Comparison of ENCODE assay signal across 18 cellular contexts in genomic region chr1:1215266-1215676, GRCh38. TPM values are rescaled to one million over a fixed set of nuclear protein-coding genes. Genes with fewer than 3 reads are reported as not detected.
DNase-seq lines count a peak whose midpoint lies in the region; ATAC-seq and TF ChIP-seq lines count a peak whose summit lies in the region.
"Had no signal": no experiment of that assay in that cellular context is flagged by ENCODE, and none has a peak within 500 bp of the region (broad histone marks: within the 10 kb centered on the region; RNA-seq: fewer than 3 reads in every experiment).

No MANE protein-coding gene starts in this region.

- no peak overlapping the region for H3K9ac ChIP-seq in IMR-90 (ENCODE audit: low read depth, low read length)
- H3K9ac ChIP-seq in neuronal stem cell (ENCODE audit: low read depth, low read length, poor library complexity): no peak overlapping the region

- H3K18ac ChIP-seq in IMR-90 (ENCODE audit: low read depth, low read length) (no peak overlapping the region), neuronal stem cell (ENCODE audit: low read length) (no peak overlapping the region)

- POLR2A ChIA-PET in IMR-90 (lab: Charles Lee; ENCODE audit: unreplicated experiment): no interaction called here

- ATAC-seq in IMR-90 (ENCODE audit: low read depth) (no peak), GM21360 (IDR thresholded peaks at IDR 0.05; ENCODE audit: unreplicated experiment) (no peak)
- ATAC-seq: esophagus mucosa had no signal

- CTCF ChIA-PET in IMR-90 (lab: Yijun Ruan, JAX): no interaction called here

- no peaks in the 10 kb centered on the region for H3K9me1 ChIP-seq in IMR-90 (ENCODE audit: insufficient read depth, low read length)

- no TSS peak for BruUV-seq in IMR-90 (replicated peaks; lab: Mats Ljungman, UMichigan)

- H3K14ac ChIP-seq in IMR-90 (replicated peaks; ENCODE audit: low read depth, low read length) (no peak overlapping the region), neuronal stem cell (ENCODE audit: low read length) (no peak overlapping the region)

- peaks cover 8% of the 10 kb centered on the region for H4K20me1 ChIP-seq in IMR-90 (ENCODE audit: insufficient read depth, low read length)

- H3K27me3 ChIP-seq in IMR-90 (ENCODE audit: control insufficient read depth, insufficient read depth, low read length): no peaks in the 10 kb centered on the region
- H3K27me3 ChIP-seq in neuronal stem cell (ENCODE audit: control insufficient read depth in 3 of 3, insufficient read depth in 3 of 3, low read depth in 1 of 3, low read length in 3 of 3): peaks cover 0 to under 1% (median 0%) of the 10 kb centered on the region in 3 experiments
- H3K27me3 ChIP-seq: SJSA1 had no signal

- peak overlapping the region; percentile 85 for H3K4me3 Mint-ChIP-seq in activated T-cell treated with anti-CD3 and anti-CD28 coated beads, Interleukin-2, amount 50 U/mL, for 24 hours
- no peak overlapping the region for H3K4me3 Mint-ChIP-seq in activated naive CD8-positive, alpha-beta T cell treated with anti-CD3 and anti-CD28 coated beads for 36 hours
- H3K4me3 Mint-ChIP-seq: HFFc6, type B pancreatic cell had no signal

- H3K4me2 ChIP-seq in IMR-90 (ENCODE audit: low read depth, low read length) (no peak overlapping the region), neuronal stem cell (ENCODE audit: insufficient read depth, low read length, poor library complexity, severe bottlenecking) (no peak overlapping the region)

- H2BK120ac ChIP-seq in IMR-90 (ENCODE audit: low read depth, low read length) (no peak overlapping the region), neuronal stem cell (ENCODE audit: low read depth, low read length) (no peak overlapping the region)

- H3K9me3 Mint-ChIP-seq in activated T-cell treated with anti-CD3 and anti-CD28 coated beads, Interleukin-2, amount 50 U/mL, for 24 hours: no peaks in the 10 kb centered on the region
- H3K9me3 Mint-ChIP-seq in activated naive CD8-positive, alpha-beta T cell treated with anti-CD3 and anti-CD28 coated beads for 36 hours: no peaks in the 10 kb centered on the region
- H3K9me3 Mint-ChIP-seq: HFFc6, type B pancreatic cell had no signal

- H2AFZ ChIP-seq in IMR-90 (replicated peaks; ENCODE audit: low read length, poor library complexity): no peak overlapping the region
- H2AFZ ChIP-seq in neuronal stem cell (ENCODE audit: low read length): no peak overlapping the region

- H3K79me1 ChIP-seq in IMR-90 (ENCODE audit: low read depth in 1 of 2, low read length in 2 of 2) (peaks cover 4 to 9% of the 10 kb centered on the region in 2 experiments; a peak in 2 of 4 replicates), neuronal stem cell (ENCODE audit: low read depth, low read length) (peaks cover 1% of the 10 kb centered on the region)

- no peaks in the 10 kb centered on the region for H3K4me1 ChIP-seq in IMR-90 (ENCODE audit: control insufficient read depth, insufficient read depth, low read length)
- no peaks in the 10 kb centered on the region for H3K4me1 ChIP-seq in neuronal stem cell (ENCODE audit: control insufficient read depth in 2 of 2, insufficient read depth in 1 of 2, low read depth in 1 of 2, low read length in 2 of 2)
- H3K4me1 ChIP-seq: SJSA1 had no signal

- peak; percentile 55 for DNase-seq in activated T-cell treated with anti-CD3 and anti-CD28 coated beads, Interleukin-2, amount 50 U/mL, for 24 hours
- DNase-seq in activated T-cell treated with anti-CD3 and anti-CD28 coated beads for 4 hours (no peak), IMR-90 (peak; percentile 18), neuronal stem cell (ENCODE audit: low spot score) (no peak), Kasumi-1 (lab: John Stamatoyannopoulos, UW) (no peak), NCI-H1048 (lab: John Stamatoyannopoulos, UW) (no peak)
- no peak for DNase-seq in activated naive CD8-positive, alpha-beta T cell treated with anti-CD3 and anti-CD28 coated beads for 36 hours
- DNase-seq: aorta, Calu3, GDM1, HFFc6, KBM-7, NCI-H1436 had no signal

- no peak overlapping the region for H3K4me3 ChIP-seq in IMR-90 (ENCODE audit: insufficient read depth, low read depth, low read length)
- no peak overlapping the region for H3K4me3 ChIP-seq in neuronal stem cell (ENCODE audit: low read length in 2 of 2)
- H3K4me3 ChIP-seq: heart left ventricle, SJSA1 had no signal

- H3K4me1 Mint-ChIP-seq in activated T-cell treated with anti-CD3 and anti-CD28 coated beads, Interleukin-2, amount 50 U/mL, for 24 hours (ENCODE audit: low read depth): peaks cover 53% of the 10 kb centered on the region
- H3K4me1 Mint-ChIP-seq in activated naive CD8-positive, alpha-beta T cell treated with anti-CD3 and anti-CD28 coated beads for 36 hours: peaks cover 32% of the 10 kb centered on the region

- H2BK12ac ChIP-seq in neuronal stem cell (ENCODE audit: low read length): no peak overlapping the region

- H3K27ac Mint-ChIP-seq in activated T-cell treated with anti-CD3 and anti-CD28 coated beads, Interleukin-2, amount 50 U/mL, for 24 hours: peak overlapping the region; percentile 98
- peak overlapping the region; percentile 74 for H3K27ac Mint-ChIP-seq in activated naive CD8-positive, alpha-beta T cell treated with anti-CD3 and anti-CD28 coated beads for 36 hours
- H3K27ac Mint-ChIP-seq: HFFc6, type B pancreatic cell had no signal

- TF ChIP-seq CTCF in IMR-90 (conservative IDR thresholded peaks at IDR 0.05; ENCODE audit: low read depth, low read length): no peak

- H2BK15ac ChIP-seq in IMR-90 (ENCODE audit: low read depth, low read length) (no peak overlapping the region), neuronal stem cell (ENCODE audit: low read length) (no peak overlapping the region)

- no peak for TF ChIP-seq POLR2A in IMR-90 (IDR thresholded peaks at IDR 0.05; ENCODE audit: low read depth, low read length)

- no peak overlapping the region for H2BK20ac ChIP-seq in IMR-90 (ENCODE audit: low read depth, low read length)

- in situ Hi-C loops in IMR-90 (cut with MboI; ENCODE audit: low sequenced_read_pairs): no loop called here

- H2BK5ac ChIP-seq in IMR-90 (ENCODE audit: low read depth, low read length, poor library complexity, severe bottlenecking) (no peak overlapping the region), neuronal stem cell (ENCODE audit: low read length) (peak overlapping the region; percentile 48)

- H3K27me3 Mint-ChIP-seq in activated T-cell treated with anti-CD3 and anti-CD28 coated beads, Interleukin-2, amount 50 U/mL, for 24 hours: no peaks in the 10 kb centered on the region
- H3K27me3 Mint-ChIP-seq in activated naive CD8-positive, alpha-beta T cell treated with anti-CD3 and anti-CD28 coated beads for 36 hours: no peaks in the 10 kb centered on the region
- H3K27me3 Mint-ChIP-seq: type B pancreatic cell had no signal

- H3K4ac ChIP-seq in IMR-90 (ENCODE audit: low read depth, low read length): no peak overlapping the region
- no peak overlapping the region for H3K4ac ChIP-seq in neuronal stem cell (ENCODE audit: low read length)

- H4K91ac ChIP-seq in IMR-90 (ENCODE audit: insufficient read depth, low read depth, low read length) (no peak overlapping the region), neuronal stem cell (ENCODE audit: low read depth, low read length, poor library complexity) (no peak overlapping the region)

- H2AK9ac ChIP-seq in IMR-90 (replicated peaks; ENCODE audit: low read depth, low read length, poor library complexity): no peak overlapping the region

- no peak overlapping the region for H3K27ac ChIP-seq in IMR-90 (ENCODE audit: insufficient read depth, low read length)
- no peak overlapping the region for H3K27ac ChIP-seq in neuronal stem cell (replicated peaks; ENCODE audit: low read length)
- H3K27ac ChIP-seq: SJSA1 had no signal

- H3K23ac ChIP-seq in IMR-90 (ENCODE audit: low read depth, low read length): no peak overlapping the region
- H3K23ac ChIP-seq in neuronal stem cell (ENCODE audit: low read depth, low read length, poor library complexity): peak overlapping the region; percentile 23

- intact Hi-C loops in IMR-90 (cut with micrococcal nuclease): no loop called here

- dilution Hi-C loops in IMR-90 (cut with HindIII; ENCODE audit: low sequenced_read_pairs, unreplicated experiment): no loop called here

- WGBS in IMR-90 (ENCODE audit: extremely low coverage in 2 of 2, insufficient read length in 1 of 2), 2 experiments: no CpG with 5 or more reads among the region's 8 CpGs
- WGBS in neuronal stem cell (ENCODE audit: extremely low coverage in 2 of 2, insufficient read length in 2 of 2, insufficient replicate concordance in 1 of 2), 2 donors: no CpG with 5 or more reads among the region's 8 CpGs

- H3K56ac ChIP-seq in IMR-90 (ENCODE audit: extremely low read depth, insufficient read depth, low read length): no peak overlapping the region

- peaks cover 60% of the 10 kb centered on the region for H3K36me3 Mint-ChIP-seq in activated T-cell treated with anti-CD3 and anti-CD28 coated beads, Interleukin-2, amount 50 U/mL, for 24 hours (ENCODE audit: low read depth)
- peaks cover 23% of the 10 kb centered on the region for H3K36me3 Mint-ChIP-seq in activated naive CD8-positive, alpha-beta T cell treated with anti-CD3 and anti-CD28 coated beads for 36 hours
- H3K36me3 Mint-ChIP-seq: type B pancreatic cell had no signal

- no peak for TF ChIP-seq RAD21 in IMR-90 (IDR thresholded peaks at IDR 0.05; ENCODE audit: low read length)

- H3K9me3 ChIP-seq in IMR-90 (ENCODE audit: control insufficient read depth, insufficient read depth, low read length) (no peaks in the 10 kb centered on the region), neuronal stem cell (replicated peaks in 1 of 2; ENCODE audit: control insufficient read depth in 2 of 2, insufficient read depth in 1 of 2, low read depth in 1 of 2, low read length in 2 of 2) (no peaks in the 10 kb centered on the region)
- H3K9me3 ChIP-seq: heart left ventricle, SJSA1 had no signal

- no peak overlapping the region for H4K5ac ChIP-seq in IMR-90 (ENCODE audit: low read depth, low read length)

- peaks cover 38% of the 10 kb centered on the region for H3K36me3 ChIP-seq in IMR-90 (ENCODE audit: control insufficient read depth, insufficient read depth, low read length)
- peaks cover 9 to 32% of the 10 kb centered on the region in 2 donors for H3K36me3 ChIP-seq in neuronal stem cell (replicated peaks in 1 of 2; ENCODE audit: control insufficient read depth in 2 of 2, insufficient read depth in 2 of 2, low read length in 2 of 2)

- H4K8ac ChIP-seq in IMR-90 (ENCODE audit: low read depth in 2 of 2, low read length in 2 of 2) (no peak overlapping the region), neuronal stem cell (ENCODE audit: low read depth, low read length) (no peak overlapping the region)

- no peak overlapping the region for H2AK5ac ChIP-seq in IMR-90 (ENCODE audit: low read depth, low read length)
- no peak overlapping the region for H2AK5ac ChIP-seq in neuronal stem cell (ENCODE audit: low read depth, low read length)

RNA-seq across cellular contexts. Expression of gene TNFRSF4, which starts 1.3 kb away (rescaled TPM):
- not detected in 2 replicates for total RNA-seq in IMR-90 (2012; rRNA removed)
- 0.15 and 0.44 TPM in 2 replicates for polyA plus RNA-seq in IMR-90 (2012; rRNA removed)
- 0.23 and 0.40 TPM in 2 replicates for polyA plus RNA-seq in IMR-90 (2012; cell fraction: cytosol; rRNA removed)
- 0.63 and 1.3 TPM in 2 replicates for polyA plus RNA-seq in IMR-90 (2012; cell fraction: nucleus; rRNA removed; ENCODE audit: low replicate concordance)
- total RNA-seq in activated naive CD8-positive, alpha-beta T cell treated with anti-CD3 and anti-CD28 coated beads for 36 hours: 100 to 1,000 TPM; 110 to 111 TPM
- polyA plus RNA-seq in neuronal stem cell (2013, experiment 1 of 2): 0.06 TPM
- 0.08 TPM for polyA plus RNA-seq in neuronal stem cell (2013, experiment 2 of 2)
- total RNA-seq: Calu3, SJSA1 had no signal

RNA-seq across cellular contexts. Expression of gene TNFRSF18, which starts 8.9 kb away (rescaled TPM):
- total RNA-seq in IMR-90 (2012; rRNA removed): 0.18 TPM in 1 of 2 replicates, not detected in the other
- 1.0 and 1.2 TPM in 2 replicates for polyA plus RNA-seq in IMR-90 (2012; rRNA removed)
- 0.23 and 0.65 TPM in 2 replicates for polyA plus RNA-seq in IMR-90 (2012; cell fraction: cytosol; rRNA removed)
- 4.4 and 10.1 TPM in 2 replicates for polyA plus RNA-seq in IMR-90 (2012; cell fraction: nucleus; rRNA removed; ENCODE audit: low replicate concordance)
- 10 to 100 TPM; 52.5 to 53.3 TPM for total RNA-seq in activated naive CD8-positive, alpha-beta T cell treated with anti-CD3 and anti-CD28 coated beads for 36 hours
- polyA plus RNA-seq in neuronal stem cell (2013, experiment 1 of 2): 0.21 TPM
- polyA plus RNA-seq in neuronal stem cell (2013, experiment 2 of 2): 0.36 TPM
- total RNA-seq: Calu3, HFFc6, SJSA1 had no signal

RNA-seq across cellular contexts. Expression of gene SDF4, which starts 16.5 kb away (rescaled TPM):
- 57.0 and 69.4 TPM in 2 replicates for total RNA-seq in IMR-90 (2012; rRNA removed)
- polyA plus RNA-seq in IMR-90 (2012; rRNA removed): 250 and 252 TPM in 2 replicates
- polyA plus RNA-seq in IMR-90 (2012; cell fraction: cytosol; rRNA removed): 292 and 384 TPM in 2 replicates
- 224 and 287 TPM in 2 replicates for polyA plus RNA-seq in IMR-90 (2012; cell fraction: nucleus; rRNA removed; ENCODE audit: low replicate concordance)
- total RNA-seq in activated naive CD8-positive, alpha-beta T cell treated with anti-CD3 and anti-CD28 coated beads for 36 hours: 10 to 100 TPM; 85.9 to 95.9 TPM
- polyA plus RNA-seq in neuronal stem cell (2013, experiment 1 of 2): 62.8 TPM
- polyA plus RNA-seq in neuronal stem cell (2013, experiment 2 of 2): 64.4 TPM

RNA-seq across cellular contexts. Expression of gene B3GALT6, which starts 16.8 kb away (rescaled TPM):
- 12.2 and 18.3 TPM in 2 replicates for total RNA-seq in IMR-90 (2012; rRNA removed)
- 23.0 and 29.2 TPM in 2 replicates for polyA plus RNA-seq in IMR-90 (2012; rRNA removed)
- polyA plus RNA-seq in IMR-90 (2012; cell fraction: cytosol; rRNA removed): 24.3 and 37.0 TPM in 2 replicates
- 10.2 and 16.5 TPM in 2 replicates for polyA plus RNA-seq in IMR-90 (2012; cell fraction: nucleus; rRNA removed; ENCODE audit: low replicate concordance)
- 10 to 100 TPM; 17.5 to 18.9 TPM for total RNA-seq in activated naive CD8-positive, alpha-beta T cell treated with anti-CD3 and anti-CD28 coated beads for 36 hours
- polyA plus RNA-seq in neuronal stem cell (2013, experiment 1 of 2): 24.2 TPM
- 23.9 TPM for polyA plus RNA-seq in neuronal stem cell (2013, experiment 2 of 2)

RNA-seq across cellular contexts. Expression of gene C1QTNF12, which starts 31.3 kb away (rescaled TPM):
- 0.36 TPM in 1 of 2 replicates, not detected in the other for total RNA-seq in IMR-90 (2012; rRNA removed)
- polyA plus RNA-seq in IMR-90 (2012; rRNA removed): 1.1 and 2.6 TPM in 2 replicates
- polyA plus RNA-seq in IMR-90 (2012; cell fraction: cytosol; rRNA removed): 0.65 and 0.84 TPM in 2 replicates
- polyA plus RNA-seq in IMR-90 (2012; cell fraction: nucleus; rRNA removed; ENCODE audit: low replicate concordance): 8.4 and 27.4 TPM in 2 replicates
- total RNA-seq in activated naive CD8-positive, alpha-beta T cell treated with anti-CD3 and anti-CD28 coated beads for 36 hours: 1 to 10 TPM; 2.4 to 3.8 TPM
- polyA plus RNA-seq in neuronal stem cell (2013, experiment 1 of 2): 4.0 TPM
- polyA plus RNA-seq in neuronal stem cell (2013, experiment 2 of 2): 4.6 TPM

Comparison
In these comparisons a context has a peak if more than half of its experiments do, and no peak if none do; other contexts are left out.
1. DNase-seq: peak in activated T-cell treated with anti-CD3 and anti-CD28 coated beads, Interleukin-2, amount 50 U/mL, for 24 hours (single experiment) and IMR-90 (single experiment); none in activated T-cell treated with anti-CD3 and anti-CD28 coated beads for 4 hours (single experiment), activated naive CD8-positive, alpha-beta T cell treated with anti-CD3 and anti-CD28 coated beads for 36 hours (single experiment), neuronal stem cell (single experiment), Kasumi-1 (0 of 2) and NCI-H1048 (single experiment).
2. RNA of gene TNFRSF4, which starts 1.3 kb away (total RNA-seq): 110 to 111 TPM in activated naive CD8-positive, alpha-beta T cell treated with anti-CD3 and anti-CD28 coated beads for 36 hours; not detected in IMR-90; every median in the first group is over 100 times any median in the second.
3. RNA of gene TNFRSF18, which starts 8.9 kb away (total RNA-seq): 52.5 to 53.3 TPM in activated naive CD8-positive, alpha-beta T cell treated with anti-CD3 and anti-CD28 coated beads for 36 hours; 0.18 TPM in IMR-90; every median in the first group is over 10 times any median in the second.